In the genomic region with DNA sequence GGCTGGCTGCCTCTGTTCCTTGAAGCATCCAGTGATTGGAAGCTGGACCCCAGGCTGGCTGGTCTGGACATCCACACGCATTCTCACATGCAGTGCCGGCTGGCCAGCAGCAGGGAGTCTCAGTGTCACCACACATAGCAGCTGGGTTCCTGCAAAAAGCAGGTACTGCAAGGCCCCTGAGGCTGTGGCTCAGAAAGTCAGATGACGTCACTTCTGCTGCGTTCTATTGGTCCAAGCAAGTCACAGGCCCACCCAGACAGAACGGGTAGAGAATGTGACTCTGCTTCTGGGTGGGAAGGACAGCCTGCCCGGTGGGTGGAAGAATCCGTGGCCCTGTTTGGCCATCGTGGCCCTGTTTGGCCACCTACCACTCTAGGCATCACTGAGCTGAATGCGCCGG, we compare ENCODE assay signal across 34 cellular contexts. TPM values are rescaled to one million over a fixed set of nuclear protein-coding genes. Genes with fewer than 3 reads are reported as not detected.
DNase-seq lines count a peak whose midpoint lies in the region; ATAC-seq and TF ChIP-seq lines count a peak whose summit lies in the region.
"Had no signal": no experiment of that assay in that cellular context is flagged by ENCODE, and none has a peak within 500 bp of the region (broad histone marks: within the 10 kb centered on the region; RNA-seq: fewer than 3 reads in every experiment).

No MANE protein-coding gene starts in this region.

- no peak overlapping the region for H3K56ac ChIP-seq in H9 (ENCODE audit: insufficient read length, low read depth, low read length)

- H2BK20ac ChIP-seq in H9 (ENCODE audit: low read depth, low read length, poor library complexity, severe bottlenecking) = no peak overlapping the region

- no peak overlapping the region for H3K23ac ChIP-seq in H9 (ENCODE audit: insufficient read length, low read depth, low read length)

- H2BK12ac ChIP-seq in H9 (ENCODE audit: insufficient read length, low read depth, low read length) = no peak overlapping the region

- peaks cover 0 to 3% of the 10 kb centered on the region in 2 experiments; a peak in 2 of 4 replicates for H3K4me1 Mint-ChIP-seq in H9

- no peaks in the 10 kb centered on the region for H3K36me3 ChIP-seq in SJCRH30
- H3K36me3 ChIP-seq: BLaER1, esophagus squamous epithelium, thyroid gland, vagina had no signal

- H3K79me2 ChIP-seq in H9 (ENCODE audit: insufficient read depth, low read length) = no peaks in the 10 kb centered on the region

- no peak overlapping the region for H3K27ac Mint-ChIP-seq in H9
- H3K27ac Mint-ChIP-seq: activated CD8-positive, alpha-beta T cell treated with anti-CD3 and anti-CD28 coated beads for 36 hours; activated T-helper 1 cell treated with anti-CD3 and anti-CD28 coated beads, Interleukin-12 subunit alpha, Interleukin-12 subunit beta, Interleukin-2, Interleukin-4 antibody, amounts not matched to agents 30 ng/mL and 10 ng/mL and 1 ng/mL, durations not matched to agents 14 hours and 24 hours and 36 hours; naive B cell; progenitor cell of endocrine pancreas had no signal

- no peaks in the 10 kb centered on the region for H3K27me3 ChIP-seq in H9 (ENCODE audit: insufficient read depth, low read length)
- no peaks in the 10 kb centered on the region for H3K27me3 ChIP-seq in SJCRH30
- H3K27me3 ChIP-seq: BLaER1, foreskin keratinocyte, thyroid gland, vagina had no signal

- no peak overlapping the region for H2BK120ac ChIP-seq in H9 (ENCODE audit: low read depth, low read length, poor library complexity, severe bottlenecking)

- H3K9ac ChIP-seq in H9 (ENCODE audit: extremely low read depth, insufficient read length, low read length) = no peak overlapping the region
- H3K9ac ChIP-seq: BLaER1, KMS-11 had no signal

- H3K27me3 Mint-ChIP-seq in H9 (ENCODE audit: low read depth) = peaks cover 6% of the 10 kb centered on the region
- H3K27me3 Mint-ChIP-seq: activated CD8-positive, alpha-beta T cell treated with anti-CD3 and anti-CD28 coated beads for 36 hours; central memory CD8-positive, alpha-beta T cell had no signal

- H3K9me3 Mint-ChIP-seq in H9 = peaks cover 0 to 3% of the 10 kb centered on the region in 2 experiments; a peak in 1 of 5 replicates
- H3K9me3 Mint-ChIP-seq: activated CD8-positive, alpha-beta T cell treated with anti-CD3 and anti-CD28 coated beads for 36 hours; activated T-helper 1 cell treated with anti-CD3 and anti-CD28 coated beads, Interleukin-12 subunit alpha, Interleukin-12 subunit beta, Interleukin-2, Interleukin-4 antibody, amounts not matched to agents 30 ng/mL and 10 ng/mL and 1 ng/mL, durations not matched to agents 14 hours and 24 hours and 36 hours; central memory CD8-positive, alpha-beta T cell; naive B cell had no signal

- no peaks in the 10 kb centered on the region for H3K36me3 Mint-ChIP-seq in H9 (ENCODE audit: insufficient read depth in 1 of 3, low read depth in 3 of 3)
- H3K36me3 Mint-ChIP-seq: naive B cell had no signal

- DNase-seq in H9 (peak; percentile 50), SJCRH30 (peak; percentile 81 to 86), iPS-NIHi11 (ENCODE audit: low spot score) (peak; percentile 40), retina (peak; percentile 60), NCI-H2081 treated with DMSO at 0.1 percent for 48 hours (lab: John Stamatoyannopoulos, UW) (no peak)
- DNase-seq: activated CD4-positive, alpha-beta T cell treated with anti-CD3 and anti-CD28 coated beads for 1 hour; activated CD8-positive, alpha-beta memory T cell treated with anti-CD3 and anti-CD28 coated beads, Interleukin-2, amount 50 U/mL, for 48 hours; activated CD8-positive, alpha-beta T cell treated with anti-CD3 and anti-CD28 coated beads for 36 hours; activated naive CD4-positive, alpha-beta T cell treated with Interleukin-2 at 50 U/mL for 16 hours; dorsolateral prefrontal cortex; esophagus squamous epithelium; foreskin keratinocyte; hippocampal formation; left ventricle myocardium superior; MM.1S; naive B cell; NCI-H2029 treated with DMSO at 0.1 percent for 48 hours; NCI-H226; NCI-H526 treated with DMSO at 0.1 percent for 48 hours; NK-92 treated with Interleukin-12 subunit alpha and Interleukin-12 subunit beta, amount 100 ng/mL, for 24 hours; PC-3; stimulated activated CD4-positive, alpha-beta T cell treated with anti-CD3 and anti-CD28 coated beads, Interleukin-2, amount 100 ng/mL, for 48 hours; T-helper 2 cell; thyroid gland had no signal

- no peak overlapping the region for H3K4ac ChIP-seq in H9 (ENCODE audit: low read depth, low read length)

- H3K9me3 ChIP-seq in H9 (ENCODE audit: control insufficient read depth, low read depth, low read length) (no peaks in the 10 kb centered on the region), SJCRH30 (replicated peaks) (no peaks in the 10 kb centered on the region)
- H3K9me3 ChIP-seq: BLaER1, esophagus squamous epithelium, thyroid gland, vagina had no signal

- ATAC-seq in GM19023 (IDR thresholded peaks at IDR 0.05; ENCODE audit: unreplicated experiment) = no peak
- ATAC-seq in GM18870 (IDR thresholded peaks at IDR 0.05; ENCODE audit: unreplicated experiment) = no peak
- ATAC-seq: activated CD8-positive, alpha-beta T cell treated with anti-CD3 and anti-CD28 coated beads for 36 hours; foreskin keratinocyte; left ventricle myocardium superior; PC-3; sciatic nerve had no signal

- no peak overlapping the region for H3K4me2 ChIP-seq in H9 (ENCODE audit: insufficient read depth, insufficient read length, low read length)
- H3K4me2 ChIP-seq: BLaER1, KMS-11 had no signal

- H4K5ac ChIP-seq in H9 (ENCODE audit: insufficient read length, low read depth, low read length) = no peak overlapping the region

- H3K4me1 ChIP-seq in H9 (ENCODE audit: insufficient read depth, low read length) (no peaks in the 10 kb centered on the region), SJCRH30 (peaks cover 26% of the 10 kb centered on the region)
- H3K4me1 ChIP-seq: foreskin keratinocyte, thyroid gland had no signal

- H3K18ac ChIP-seq in H9 (ENCODE audit: insufficient read length, low read depth, low read length) = no peak overlapping the region

- H3K79me1 ChIP-seq in H9 (ENCODE audit: insufficient read depth, low read depth, low read length, poor library complexity, severe bottlenecking) = no peaks in the 10 kb centered on the region

- no peak overlapping the region for H3K14ac ChIP-seq in H9 (ENCODE audit: insufficient read depth, low read length)

- H4K20me1 ChIP-seq in H9 (ENCODE audit: control insufficient read depth, insufficient read depth, insufficient read length) = no peaks in the 10 kb centered on the region
- H4K20me1 ChIP-seq: BLaER1 had no signal

- no peak for TF ChIP-seq CTCF in H9 (conservative IDR thresholded peaks at IDR 0.05)

- no CpG with 5 or more reads among the region's 10 CpGs for WGBS in H9 (ENCODE audit: extremely low coverage, insufficient read length, low lambda C conversion rate)

- no peak overlapping the region for H2BK5ac ChIP-seq in H9 (ENCODE audit: insufficient read length, low read length)

- no peak overlapping the region for H2AK5ac ChIP-seq in H9 (ENCODE audit: insufficient read length, low read length)

- H3K27ac ChIP-seq in H9 (ENCODE audit: insufficient read length, low read depth, low read length) = no peak overlapping the region
- H3K27ac ChIP-seq in SJCRH30 = no peak overlapping the region
- H3K27ac ChIP-seq: BLaER1, dorsolateral prefrontal cortex, esophagus squamous epithelium, foreskin keratinocyte, KMS-11, thyroid gland, vagina had no signal

- H3K23me2 ChIP-seq in H9 (ENCODE audit: insufficient read length, low read depth, low read length, poor library complexity, severe bottlenecking) = no peaks in the 10 kb centered on the region

- no peak overlapping the region for H2AFZ ChIP-seq in H9 (ENCODE audit: low read length)

- no peak overlapping the region for H3T11ph ChIP-seq in H9 (ENCODE audit: low read length)

- H2BK15ac ChIP-seq in H9 (ENCODE audit: low read depth, low read length) = no peak overlapping the region

- no peak overlapping the region for H3K4me3 ChIP-seq in SJCRH30
- H3K4me3 ChIP-seq: BLaER1, dorsolateral prefrontal cortex, esophagus squamous epithelium, thyroid gland, vagina had no signal

- H3K4me3 Mint-ChIP-seq in H9 = no peak overlapping the region
- H3K4me3 Mint-ChIP-seq: activated CD8-positive, alpha-beta T cell treated with anti-CD3 and anti-CD28 coated beads for 36 hours; activated T-helper 1 cell treated with anti-CD3 and anti-CD28 coated beads, Interleukin-12 subunit alpha, Interleukin-12 subunit beta, Interleukin-2, Interleukin-4 antibody, amounts not matched to agents 30 ng/mL and 10 ng/mL and 1 ng/mL, durations not matched to agents 14 hours and 24 hours and 36 hours; central memory CD8-positive, alpha-beta T cell; naive B cell had no signal

- no peak overlapping the region for H4K8ac ChIP-seq in H9 (replicated peaks; ENCODE audit: insufficient read length, low read depth, low read length)

- no peak overlapping the region for H4K91ac ChIP-seq in H9 (ENCODE audit: insufficient read length, low read depth, low read length)

RNA-seq across cellular contexts. Expression of a gene that starts 51.3 kb away (rescaled TPM):
- total RNA-seq in H9 (2021) = not detected in 2 replicates
- 0.14 TPM in 1 of 2 replicates, not detected in the other for total RNA-seq in SJCRH30 (2014; rRNA removed; shearing (Covaris generic))
- total RNA-seq: activated CD8-positive, alpha-beta T cell treated with anti-CD3 and anti-CD28 coated beads for 36 hours; activated T-helper 1 cell treated with anti-CD3 and anti-CD28 coated beads, Interleukin-12 subunit alpha, Interleukin-12 subunit beta, Interleukin-2, Interleukin-4 antibody, amounts not matched to agents 30 ng/mL and 10 ng/mL and 1 ng/mL, durations not matched to agents 14 hours and 24 hours and 36 hours; esophagus squamous epithelium; foreskin keratinocyte; HT-29; left ventricle myocardium superior; PC-3; progenitor cell of endocrine pancreas; sciatic nerve; thyroid gland; vagina had no signal
